In genomic region chr7:154553711-154554265, GRCh38 we compare ENCODE assay signal across 24 cellular contexts.
DNase-seq lines count a peak whose midpoint lies in the region; ATAC-seq, FAIRE-seq and TF ChIP-seq lines count a peak whose summit lies in the region.
"Had no signal": no experiment of that assay in that cellular context is flagged by ENCODE, and none has a peak within 500 bp of the region (broad histone marks: within the 10 kb centered on the region; RNA-seq: fewer than 3 reads in every experiment).

No MANE protein-coding gene starts in this region.

- H3K27ac Mint-ChIP-seq in endodermal cell = no peak overlapping the region
- H3K27ac Mint-ChIP-seq in naive thymus-derived CD8-positive, alpha-beta T cell = no peak overlapping the region
- H3K27ac Mint-ChIP-seq: CD14-positive monocyte; CD8-positive, alpha-beta T cell; GM23338 had no signal

- no peaks in the 10 kb centered on the region for H3K79me2 ChIP-seq in MM.1S (ENCODE audit: low read length)

- ATAC-seq in naive thymus-derived CD8-positive, alpha-beta T cell = no peak
- ATAC-seq: CD8-positive, alpha-beta T cell; GM23338 had no signal

- no peaks in the 10 kb centered on the region for H3K27me3 Mint-ChIP-seq in endodermal cell (ENCODE audit: insufficient read depth)
- H3K27me3 Mint-ChIP-seq in naive thymus-derived CD8-positive, alpha-beta T cell = peaks cover 0 to 3% (median 0%) of the 10 kb centered on the region in 5 donors

- POLR2A ChIA-PET in naive thymus-derived CD8-positive, alpha-beta T cell (lab: Charles Lee) = no interaction called here

- H2AFZ ChIP-seq in MM.1S (ENCODE audit: low read length) = 0 out of 2 replicates have a peak overlapping the region, but pooled peaks have one; percentile 0
- H2AFZ ChIP-seq: GM23338 had no signal

- H3K9me3 Mint-ChIP-seq in endodermal cell = no peaks in the 10 kb centered on the region
- peaks cover 0 to 25% (median 7%) of the 10 kb centered on the region in 9 donors for H3K9me3 Mint-ChIP-seq in naive thymus-derived CD8-positive, alpha-beta T cell
- H3K9me3 Mint-ChIP-seq: GM23338 had no signal

- H3K4me3 ChIP-seq in MM.1S (ENCODE audit: low read length) (no peak overlapping the region), endodermal cell (ENCODE audit: low read length) (no peak overlapping the region)
- H3K4me3 ChIP-seq: BLaER1, GM23338 had no signal

- H3K4me1 ChIP-seq in MM.1S (ENCODE audit: low read length) (no peaks in the 10 kb centered on the region), endodermal cell (ENCODE audit: control insufficient read depth, insufficient read depth, low read length) (peaks cover 3% of the 10 kb centered on the region)
- H3K4me1 ChIP-seq: BLaER1 had no signal

- no peaks in the 10 kb centered on the region for H3K9me2 ChIP-seq in MM.1S (replicated peaks; ENCODE audit: insufficient read depth, low read length)

- peak overlapping the region; percentile 13; the same call in 1 of the 2 replicates for H3K27ac ChIP-seq in MM.1S (ENCODE audit: low read length)
- H3K27ac ChIP-seq in endodermal cell (ENCODE audit: low read depth, low read length) = no peak overlapping the region
- H3K27ac ChIP-seq: BLaER1 had no signal

- no peaks in the 10 kb centered on the region for H4K20me1 ChIP-seq in MM.1S (ENCODE audit: insufficient read depth, low read length)
- H4K20me1 ChIP-seq: BLaER1 had no signal

- peak overlapping the region; percentile 17 for H3K4me2 ChIP-seq in MM.1S (ENCODE audit: low read depth, low read length)
- H3K4me2 ChIP-seq: BLaER1, GM23338 had no signal

- TF ChIP-seq CTCF in MM.1S (IDR thresholded peaks at IDR 0.05; ENCODE audit: low read length) (no peak), endodermal cell (conservative IDR thresholded peaks at IDR 0.05) (no peak)

- H3K36me3 ChIP-seq in MM.1S (replicated peaks; ENCODE audit: insufficient read depth, low read length) (no peaks in the 10 kb centered on the region), endodermal cell (ENCODE audit: control insufficient read depth, insufficient read depth, low read length) (no peaks in the 10 kb centered on the region)
- H3K36me3 ChIP-seq: BLaER1 had no signal

- H3K27me3 ChIP-seq in MM.1S (replicated peaks; ENCODE audit: insufficient read depth, low read length) (no peaks in the 10 kb centered on the region), endodermal cell (ENCODE audit: control insufficient read depth, insufficient read depth, low read length, poor library complexity, severe bottlenecking) (no peaks in the 10 kb centered on the region)
- H3K27me3 ChIP-seq: BLaER1 had no signal

- no peaks in the 10 kb centered on the region for H3K9me3 ChIP-seq in MM.1S (replicated peaks; ENCODE audit: insufficient read depth, low read length)
- H3K9me3 ChIP-seq in endodermal cell (ENCODE audit: control insufficient read depth, low read length) = no peaks in the 10 kb centered on the region
- H3K9me3 ChIP-seq: BLaER1 had no signal

- DNase-seq in CMK (ENCODE audit: low read depth) (peak; percentile 12), MM.1S (peak; percentile 62), SK-N-DZ (ENCODE audit: low spot score) (peak; percentile 90), cerebellar cortex (ENCODE audit: low spot score) (peak; percentile 34), endodermal cell (no peak), GM19239 (ENCODE audit: insufficient read length, low spot score) (no peak)
- no peak for DNase-seq in stimulated activated CD4-positive, alpha-beta T cell treated with anti-CD3 and anti-CD28 coated beads, Interleukin-2, amount 100 ng/mL, for 24 hours
- DNase-seq in naive thymus-derived CD8-positive, alpha-beta T cell = no peak
- DNase-seq: AML-193; CD8-positive, alpha-beta T cell; COR-L47; DMS 273 treated with DMSO at 0.1 percent for 48 hours; DMS53; DND-41; EL; HCEC 1CT had no signal

- H3K36me3 Mint-ChIP-seq in endodermal cell (ENCODE audit: low read depth) = no peaks in the 10 kb centered on the region
- peaks cover 0 to 4% (median 0%) of the 10 kb centered on the region in 3 donors for H3K36me3 Mint-ChIP-seq in naive thymus-derived CD8-positive, alpha-beta T cell
- H3K36me3 Mint-ChIP-seq: CD14-positive monocyte; CD8-positive, alpha-beta T cell had no signal

- WGBS in endodermal cell (ENCODE audit: insufficient coverage in 1 of 2, insufficient read length in 1 of 2), 2 experiments = 93 to 94% methylated on average over 9 to 10 of the region's 10 CpGs

- H3K4me3 Mint-ChIP-seq in endodermal cell = no peak overlapping the region
- H3K4me3 Mint-ChIP-seq in naive thymus-derived CD8-positive, alpha-beta T cell = no peak overlapping the region
- H3K4me3 Mint-ChIP-seq: CD14-positive monocyte; CD8-positive, alpha-beta T cell; GM23338 had no signal

- peaks cover 11% of the 10 kb centered on the region for H3K4me1 Mint-ChIP-seq in endodermal cell
- no peaks in the 10 kb centered on the region for H3K4me1 Mint-ChIP-seq in naive thymus-derived CD8-positive, alpha-beta T cell
- H3K4me1 Mint-ChIP-seq: CD14-positive monocyte had no signal

- H3F3A ChIP-seq in MM.1S (ENCODE audit: insufficient read depth, low read length) = no peaks in the 10 kb centered on the region

- no peak for FAIRE-seq in GM19239 (lab: Jason Lieb, UNC)
- FAIRE-seq: A204.1, G401.6, GM12892, GM18507, H54 had no signal

- H3K9ac ChIP-seq in MM.1S (ENCODE audit: low read length) (no peak overlapping the region), endodermal cell (ENCODE audit: extremely low read depth, low read length, poor library complexity, severe bottlenecking) (no peak overlapping the region)
- H3K9ac ChIP-seq: BLaER1 had no signal

Comparison
In these comparisons a context has a peak if more than half of its experiments do, and no peak if none do; other contexts are left out.
1. DNase-seq: peak in CMK (single experiment), MM.1S (single experiment), SK-N-DZ (single experiment) and cerebellar cortex (single experiment); none in stimulated activated CD4-positive, alpha-beta T cell treated with anti-CD3 and anti-CD28 coated beads, Interleukin-2, amount 100 ng/mL, for 24 hours (0 of 2), endodermal cell (single experiment), GM19239 (single experiment) and naive thymus-derived CD8-positive, alpha-beta T cell (0 of 10).